ENCODE assay signal across 16 cellular contexts in the genomic region with DNA sequence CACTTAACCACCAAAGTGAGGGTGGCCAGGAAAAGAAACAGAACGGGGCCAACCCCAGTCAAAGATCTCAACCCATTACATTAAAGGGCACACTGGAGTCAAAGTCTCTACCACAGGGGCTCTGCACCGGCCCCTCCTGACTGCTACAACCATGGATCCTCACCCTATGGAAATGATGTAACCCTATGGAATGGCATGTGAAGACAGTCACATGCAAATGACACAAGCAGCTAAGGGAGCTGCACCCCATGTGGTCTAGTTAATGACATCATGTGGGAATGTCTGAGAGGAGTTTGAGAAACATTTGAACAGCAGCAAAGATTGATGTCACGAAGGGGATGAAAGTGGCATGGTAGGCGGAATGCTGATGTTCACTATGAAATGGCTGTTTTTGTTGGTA.
DNase-seq lines count a peak whose midpoint lies in the region; ATAC-seq and TF ChIP-seq lines count a peak whose summit lies in the region.
"Had no signal": no experiment of that assay in that cellular context is flagged by ENCODE, and none has a peak within 500 bp of the region (broad histone marks: within the 10 kb centered on the region; RNA-seq: fewer than 3 reads in every experiment).

No MANE protein-coding gene starts in this region.

- no peak overlapping the region for H2AFZ ChIP-seq in GM23338

- H3K27ac ChIP-seq in GM23338 (ENCODE audit: low read depth) (no peak overlapping the region), endodermal cell (ENCODE audit: low read depth, low read length) (no peak overlapping the region), tibial artery (no peak overlapping the region)
- H3K27ac ChIP-seq: KMS-11 had no signal

- no peaks in the 10 kb centered on the region for H3F3A ChIP-seq in GM23338 (replicated peaks; ENCODE audit: low read depth)

- H4K20me1 ChIP-seq in GM23338 (replicated peaks; ENCODE audit: insufficient read depth) = no peaks in the 10 kb centered on the region

- H3K9ac ChIP-seq in NT2/D1 (ENCODE audit: insufficient read length, low read depth) (no peak overlapping the region), endodermal cell (ENCODE audit: extremely low read depth, low read length, poor library complexity, severe bottlenecking) (no peak overlapping the region)
- H3K9ac ChIP-seq: KMS-11 had no signal

- H3K4me1 ChIP-seq in GM23338 (ENCODE audit: insufficient read depth) (no peaks in the 10 kb centered on the region), NT2/D1 (ENCODE audit: insufficient read depth, insufficient read length) (no peaks in the 10 kb centered on the region), endodermal cell (ENCODE audit: control insufficient read depth, insufficient read depth, low read length) (no peaks in the 10 kb centered on the region), tibial artery (no peaks in the 10 kb centered on the region)

- ATAC-seq in GM23338 = peak; percentile 70
- ATAC-seq: GM12878 had no signal

- no peak overlapping the region for H3K4me2 ChIP-seq in GM23338
- H3K4me2 ChIP-seq: KMS-11 had no signal

- intact Hi-C loops in tibial artery (cut with DNase I; ENCODE audit: low total_unique reads) = no loop called here

- H3K9me2 ChIP-seq in GM23338 (ENCODE audit: insufficient read depth) = peaks cover 20% of the 10 kb centered on the region; the same call in 1 of the 2 replicates

- H3K9me3 ChIP-seq in NT2/D1 (ENCODE audit: insufficient read depth, low read length) (no peaks in the 10 kb centered on the region; the same call in 1 of the 2 replicates), endodermal cell (ENCODE audit: control insufficient read depth, low read length) (no peaks in the 10 kb centered on the region), tibial artery (no peaks in the 10 kb centered on the region)

- H3K27ac Mint-ChIP-seq in GM23338 (peak overlapping the region; percentile 67), endodermal cell (no peak overlapping the region)
- H3K27ac Mint-ChIP-seq: CD4-positive, CD25-positive, alpha-beta regulatory T cell had no signal

- H3K36me3 ChIP-seq in GM23338 (ENCODE audit: insufficient read depth) (no peaks in the 10 kb centered on the region), NT2/D1 (ENCODE audit: insufficient read depth, insufficient read length, low read length) (no peaks in the 10 kb centered on the region), endodermal cell (ENCODE audit: control insufficient read depth, insufficient read depth, low read length) (no peaks in the 10 kb centered on the region), tibial artery (no peaks in the 10 kb centered on the region)

- H3K4me3 Mint-ChIP-seq in GM23338 (no peak overlapping the region), endodermal cell (no peak overlapping the region)
- H3K4me3 Mint-ChIP-seq: CD4-positive, CD25-positive, alpha-beta regulatory T cell had no signal

- peaks cover 8% of the 10 kb centered on the region; the same call in 2 of the 3 replicates for H3K4me1 Mint-ChIP-seq in GM23338
- H3K4me1 Mint-ChIP-seq in endodermal cell = peaks cover 4% of the 10 kb centered on the region

- no peaks in the 10 kb centered on the region for H3K79me2 ChIP-seq in GM23338 (replicated peaks; ENCODE audit: insufficient read depth)

- TF ChIP-seq CTCF in GM23338 (conservative IDR thresholded peaks at IDR 0.05; ENCODE audit: low read depth in 2 of 2) = no peak
- TF ChIP-seq CTCF in endodermal cell (conservative IDR thresholded peaks at IDR 0.05) = no peak
- TF ChIP-seq CTCF in tibial artery (IDR thresholded peaks at IDR 0.05) = no peak

- H3K4me3 ChIP-seq in GM23338 (no peak overlapping the region), NT2/D1 (ENCODE audit: insufficient read length, low read depth) (no peak overlapping the region), endodermal cell (ENCODE audit: low read length) (no peak overlapping the region), tibial artery (no peak overlapping the region)
- H3K4me3 ChIP-seq: GM12878 had no signal

- H3K36me3 Mint-ChIP-seq in GM23338 (ENCODE audit: low read depth) = no peaks in the 10 kb centered on the region; the same call in 2 of the 3 replicates
- no peaks in the 10 kb centered on the region for H3K36me3 Mint-ChIP-seq in endodermal cell (ENCODE audit: low read depth)
- H3K36me3 Mint-ChIP-seq: CD4-positive, CD25-positive, alpha-beta regulatory T cell had no signal

- DNase-seq in GM23338 (ENCODE audit: low spot score) (peak; percentile 44), NT2/D1 (ENCODE audit: low read depth, low spot score) (peak; percentile 67), endodermal cell (peak; percentile 79), kidney tubule cell (ENCODE audit: low spot score) (peak; percentile 2), nucleus accumbens (lab: John Stamatoyannopoulos, UW) (no peak), tibial artery (no peak), NCI-H82 (lab: John Stamatoyannopoulos, UW) (no peak)
- DNase-seq: ACHN; Calu3; CD4-positive, CD25-positive, alpha-beta regulatory T cell; NCI-H1092; NCI-H345; NCI-H748 treated with DMSO at 0.1 percent for 48 hours; SHP77 treated with DMSO at 0.1 percent for 48 hours had no signal

- 88 to 96% methylated on average over 2 to 4 of the region's 4 CpGs for WGBS in endodermal cell (ENCODE audit: insufficient coverage in 1 of 2, insufficient read length in 1 of 2), 2 experiments

- H3K27me3 ChIP-seq in GM23338 (ENCODE audit: insufficient read depth) (no peaks in the 10 kb centered on the region), NT2/D1 (ENCODE audit: insufficient read depth, insufficient read length) (no peaks in the 10 kb centered on the region), endodermal cell (ENCODE audit: control insufficient read depth, insufficient read depth, low read length, poor library complexity, severe bottlenecking) (no peaks in the 10 kb centered on the region), tibial artery (no peaks in the 10 kb centered on the region)

- H3K27me3 Mint-ChIP-seq in GM23338 (ENCODE audit: insufficient read depth, low read depth, poor library complexity) (peaks cover 4% of the 10 kb centered on the region), endodermal cell (ENCODE audit: insufficient read depth) (no peaks in the 10 kb centered on the region)

- H3K9me3 Mint-ChIP-seq in GM23338 (no peaks in the 10 kb centered on the region), endodermal cell (no peaks in the 10 kb centered on the region)
- H3K9me3 Mint-ChIP-seq: CD4-positive, CD25-positive, alpha-beta regulatory T cell had no signal

TF ChIP-seq in GM23338, 12 proteins besides CTCF, POLR2A, EP300 and RAD21:
- TF ChIP-seq CREB1 (CRISPR knock-in tag; IDR thresholded peaks at IDR 0.05; ENCODE audit: low read depth) = peak; percentile 52; the same call in 1 of the 2 replicates
- TF ChIP-seq, protein P1, sequence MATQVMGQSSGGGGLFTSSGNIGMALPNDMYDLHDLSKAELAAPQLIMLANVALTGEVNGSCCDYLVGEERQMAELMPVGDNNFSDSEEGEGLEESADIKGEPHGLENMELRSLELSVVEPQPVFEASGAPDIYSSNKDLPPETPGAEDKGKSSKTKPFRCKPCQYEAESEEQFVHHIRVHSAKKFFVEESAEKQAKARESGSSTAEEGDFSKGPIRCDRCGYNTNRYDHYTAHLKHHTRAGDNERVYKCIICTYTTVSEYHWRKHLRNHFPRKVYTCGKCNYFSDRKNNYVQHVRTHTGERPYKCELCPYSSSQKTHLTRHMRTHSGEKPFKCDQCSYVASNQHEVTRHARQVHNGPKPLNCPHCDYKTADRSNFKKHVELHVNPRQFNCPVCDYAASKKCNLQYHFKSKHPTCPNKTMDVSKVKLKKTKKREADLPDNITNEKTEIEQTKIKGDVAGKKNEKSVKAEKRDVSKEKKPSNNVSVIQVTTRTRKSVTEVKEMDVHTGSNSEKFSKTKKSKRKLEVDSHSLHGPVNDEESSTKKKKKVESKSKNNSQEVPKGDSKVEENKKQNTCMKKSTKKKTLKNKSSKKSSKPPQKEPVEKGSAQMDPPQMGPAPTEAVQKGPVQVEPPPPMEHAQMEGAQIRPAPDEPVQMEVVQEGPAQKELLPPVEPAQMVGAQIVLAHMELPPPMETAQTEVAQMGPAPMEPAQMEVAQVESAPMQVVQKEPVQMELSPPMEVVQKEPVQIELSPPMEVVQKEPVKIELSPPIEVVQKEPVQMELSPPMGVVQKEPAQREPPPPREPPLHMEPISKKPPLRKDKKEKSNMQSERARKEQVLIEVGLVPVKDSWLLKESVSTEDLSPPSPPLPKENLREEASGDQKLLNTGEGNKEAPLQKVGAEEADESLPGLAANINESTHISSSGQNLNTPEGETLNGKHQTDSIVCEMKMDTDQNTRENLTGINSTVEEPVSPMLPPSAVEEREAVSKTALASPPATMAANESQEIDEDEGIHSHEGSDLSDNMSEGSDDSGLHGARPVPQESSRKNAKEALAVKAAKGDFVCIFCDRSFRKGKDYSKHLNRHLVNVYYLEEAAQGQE (IDR thresholded peaks at IDR 0.05; ENCODE audit: unreplicated experiment) = no peak
- TF ChIP-seq EZH2 (IDR thresholded peaks at IDR 0.05; ENCODE audit: low read depth, unreplicated experiment) = no peak
- TF ChIP-seq JUNB (IDR thresholded peaks at IDR 0.05; ENCODE audit: unreplicated experiment) = no peak
TF ChIP-seq in GM23338: peak in this region for 1.

Comparison
In these comparisons a context has a peak if more than half of its experiments do, and no peak if none do; other contexts are left out.
1. DNase-seq: peak in GM23338 (single experiment), NT2/D1 (single experiment), endodermal cell (single experiment) and kidney tubule cell (single experiment); none in nucleus accumbens (0 of 56), tibial artery (0 of 2) and NCI-H82 (single experiment).